In genomic region chr17:28726396-28726911, GRCh38 we compare ENCODE assay signal across 8 cellular contexts. TPM values are rescaled to one million over a fixed set of nuclear protein-coding genes. Genes with fewer than 3 reads are reported as not detected.
A peak's percentile ranks its signal among the peaks of the same experiment; 100 is the strongest.
DNase-seq lines count a peak whose midpoint lies in the region; ATAC-seq and TF ChIP-seq lines count a peak whose summit lies in the region.

No MANE protein-coding gene starts in this region.

- peak overlapping the region; percentile 99 for H3K4me3 Mint-ChIP-seq in activated CD4-positive, alpha-beta T cell treated with anti-CD3 and anti-CD28 coated beads for 36 hours

- peak overlapping the region; percentile 99 for H3K27ac Mint-ChIP-seq in activated CD4-positive, alpha-beta T cell treated with anti-CD3 and anti-CD28 coated beads for 36 hours

- H3K36me3 Mint-ChIP-seq in activated CD4-positive, alpha-beta T cell treated with anti-CD3 and anti-CD28 coated beads for 36 hours (ENCODE audit: low read depth): peaks cover 42% of the 10 kb centered on the region

- H3K36me3 ChIP-seq in BJ (ENCODE audit: control insufficient read depth, insufficient read depth, low read length) (peaks cover 16% of the 10 kb centered on the region), mesodermal cell (ENCODE audit: control insufficient read depth, insufficient read depth, low read length) (peaks cover 32% of the 10 kb centered on the region)

- no peaks in the 10 kb centered on the region for H3K9me3 Mint-ChIP-seq in activated CD4-positive, alpha-beta T cell treated with anti-CD3 and anti-CD28 coated beads for 36 hours (ENCODE audit: low read depth)

- DNase-seq in BJ (ENCODE audit: low read depth): no peak
- peak; percentile 73 for DNase-seq in NCI-H2171 (lab: John Stamatoyannopoulos, UW)
- peak; percentile 85 for DNase-seq in activated CD4-positive, alpha-beta T cell treated with anti-CD3 and anti-CD28 coated beads for 36 hours
- peak; percentile 92 for DNase-seq in ecto neural progenitor cell (ENCODE audit: low spot score)
- DNase-seq in stimulated activated naive CD4-positive, alpha-beta T cell treated with Interleukin-2 at 50 U/mL for 16 hours (lab: John Stamatoyannopoulos, UW): peak; percentile 76
- no peak for DNase-seq in OCI-M2 (lab: John Stamatoyannopoulos, UW; ENCODE audit: unreplicated experiment)

- POLR2A ChIA-PET in BJ (lab: Charles Lee): interaction anchor here (1.7 kb wide), 1 partner anchor 23 kb away, joined by 19 read pairs; no protein-coding TSS in a partner anchor
- POLR2A ChIA-PET in activated CD4-positive, alpha-beta T cell treated with anti-CD3 and anti-CD28 coated beads for 36 hours (lab: Charles Lee): interaction anchor here (0.6 to 6.3 kb wide), 14 partner anchors 12 to 391 kb away, joined by 3 to 111 read pairs (median 4); partner anchors contain the start of genes PHF12, PROCA1, TNFAIP1 and TRAF4

- no peaks in the 10 kb centered on the region for H3K27me3 ChIP-seq in BJ (ENCODE audit: control insufficient read depth, insufficient read depth, low read length)

- peak overlapping the region; percentile 71 for H3K4me3 ChIP-seq in BJ (ENCODE audit: low read depth, low read length)
- H3K4me3 ChIP-seq in mesodermal cell (ENCODE audit: extremely low read depth, insufficient read depth, low read length, poor library complexity, severe bottlenecking): peak overlapping the region; percentile 65

- TF ChIP-seq CTCF in BJ (IDR thresholded peaks at IDR 0.05; ENCODE audit: insufficient read depth, low read depth, low read length): no peak

- H3K4me1 ChIP-seq in mesodermal cell (ENCODE audit: control insufficient read depth, insufficient read depth, low read length, poor library complexity, severe bottlenecking): peaks cover 35% of the 10 kb centered on the region

- intact Hi-C loops in activated CD4-positive, alpha-beta T cell treated with anti-CD3 and anti-CD28 coated beads for 36 hours (cut with DNase I, micrococcal nuclease): loop anchor here (1.0 to 10.0 kb wide), 8 partner anchors 36 to 888 kb away; partner anchors contain the start of genes ABHD15 (in 1 of the 2), NUFIP2 (in 1 of the 2) and TP53I13 (in 1 of the 2)

- no peaks in the 10 kb centered on the region for H3K9me3 ChIP-seq in mesodermal cell (ENCODE audit: control insufficient read depth, low read length)

- 0% methylated on average over 49 to 51 of the region's 52 CpGs for WGBS in mesodermal cell (ENCODE audit: insufficient coverage in 2 of 2), 2 experiments

- no peaks in the 10 kb centered on the region for H3K27me3 Mint-ChIP-seq in activated CD4-positive, alpha-beta T cell treated with anti-CD3 and anti-CD28 coated beads for 36 hours

- peak; percentile 12 for ATAC-seq in GM21526 (IDR thresholded peaks at IDR 0.05; ENCODE audit: low FRiP score, unreplicated experiment)
- peak; percentile 25 for ATAC-seq in activated CD4-positive, alpha-beta T cell treated with anti-CD3 and anti-CD28 coated beads for 36 hours

- peaks cover 52% of the 10 kb centered on the region for H3K4me1 Mint-ChIP-seq in activated CD4-positive, alpha-beta T cell treated with anti-CD3 and anti-CD28 coated beads for 36 hours

- CTCF ChIA-PET in BJ (lab: Yijun Ruan, JAX): interaction anchor here (0.8 to 10.9 kb wide), 42 partner anchors 7 to 398 kb away, joined by 3 to 416 read pairs (median 6); partner anchors contain the start of genes DHRS13, FAM222B, PHF12 and PROCA1
- CTCF ChIA-PET in activated CD4-positive, alpha-beta T cell treated with anti-CD3 and anti-CD28 coated beads for 36 hours (lab: Charles Lee): interaction anchor here (0.6 to 8.9 kb wide), 49 partner anchors 7 to 1260 kb away, joined by 3 to 294 read pairs (median 5); partner anchors contain the start of genes BLTP2, DHRS13, FAM222B and FLOT2

- peak overlapping the region; percentile 86 for H3K27ac ChIP-seq in mesodermal cell (ENCODE audit: low read depth, low read length, severe bottlenecking)

RNA-seq across cellular contexts. Expression of gene TLCD1, which starts 0.4 kb away (rescaled TPM):
- 9.4 and 9.8 TPM in 2 replicates for polyA plus RNA-seq in BJ (2011; rRNA removed)
- 4.2 and 5.6 TPM in 2 replicates for polyA minus RNA-seq in BJ (2011; rRNA and poly(A)+ RNA removed)
- total RNA-seq in activated CD4-positive, alpha-beta T cell treated with anti-CD3 and anti-CD28 coated beads for 36 hours: 1 to 10 TPM; 8.5 to 8.7 TPM
- 6.0 TPM for polyA plus RNA-seq in mesodermal cell (2013, experiment 1 of 2)
- 8.9 TPM for polyA plus RNA-seq in mesodermal cell (2013, experiment 2 of 2)

RNA-seq across cellular contexts. Expression of gene NEK8, which starts 2.1 kb away (rescaled TPM):
- 3.8 and 5.3 TPM in 2 replicates for polyA plus RNA-seq in BJ (2011; rRNA removed)
- 3.4 and 6.9 TPM in 2 replicates for polyA minus RNA-seq in BJ (2011; rRNA and poly(A)+ RNA removed)
- 1 to 10 TPM; 3.8 to 4.0 TPM for total RNA-seq in activated CD4-positive, alpha-beta T cell treated with anti-CD3 and anti-CD28 coated beads for 36 hours
- polyA plus RNA-seq in mesodermal cell (2013, experiment 1 of 2): 4.8 TPM
- polyA plus RNA-seq in mesodermal cell (2013, experiment 2 of 2): 5.7 TPM

RNA-seq across cellular contexts. Expression of gene RPL23A, which starts 6.7 kb away (rescaled TPM):
- 486 and 1,227 TPM in 2 replicates for polyA plus RNA-seq in BJ (2011; rRNA removed)
- 443 and 501 TPM in 2 replicates for polyA minus RNA-seq in BJ (2011; rRNA and poly(A)+ RNA removed)
- 1,000 to 10,000 TPM; 2,164 to 2,505 TPM for total RNA-seq in activated CD4-positive, alpha-beta T cell treated with anti-CD3 and anti-CD28 coated beads for 36 hours
- polyA plus RNA-seq in mesodermal cell (2013, experiment 1 of 2): 2,457 TPM
- polyA plus RNA-seq in mesodermal cell (2013, experiment 2 of 2): 2,483 TPM

RNA-seq across cellular contexts. Expression of gene RAB34, which starts 8.8 kb away (rescaled TPM):
- 307 and 473 TPM in 2 replicates for polyA plus RNA-seq in BJ (2011; rRNA removed)
- polyA minus RNA-seq in BJ (2011; rRNA and poly(A)+ RNA removed): 192 and 265 TPM in 2 replicates
- 10 to 100 TPM; 13.6 to 17.4 TPM for total RNA-seq in activated CD4-positive, alpha-beta T cell treated with anti-CD3 and anti-CD28 coated beads for 36 hours
- 209 TPM for polyA plus RNA-seq in mesodermal cell (2013, experiment 1 of 2)
- 185 TPM for polyA plus RNA-seq in mesodermal cell (2013, experiment 2 of 2)

RNA-seq across cellular contexts. Expression of gene PROCA1, which starts 14.8 kb away (rescaled TPM):
- 0.71 and 0.99 TPM in 2 replicates for polyA plus RNA-seq in BJ (2011; rRNA removed)
- polyA minus RNA-seq in BJ (2011; rRNA and poly(A)+ RNA removed): 0.57 and 2.7 TPM in 2 replicates
- total RNA-seq in activated CD4-positive, alpha-beta T cell treated with anti-CD3 and anti-CD28 coated beads for 36 hours: 1 to 10 TPM; 4.0 to 4.5 TPM
- 13.1 TPM for polyA plus RNA-seq in mesodermal cell (2013, experiment 1 of 2)
- polyA plus RNA-seq in mesodermal cell (2013, experiment 2 of 2): 11.7 TPM

Comparison
In these comparisons a context has a peak if more than half of its experiments do, and no peak if none do; other contexts are left out.
1. DNase-seq: peak in NCI-H2171 (single experiment), activated CD4-positive, alpha-beta T cell treated with anti-CD3 and anti-CD28 coated beads for 36 hours (single experiment), ecto neural progenitor cell (single experiment) and stimulated activated naive CD4-positive, alpha-beta T cell treated with Interleukin-2 at 50 U/mL for 16 hours (single experiment); none in BJ (single experiment) and OCI-M2 (single experiment).